ENCODE assay signal across 8 cellular contexts in genomic region chr10:112954974-112955735, GRCh38. TPM values are rescaled to one million over a fixed set of nuclear protein-coding genes. Genes with fewer than 3 reads are reported as not detected.
DNase-seq lines count a peak whose midpoint lies in the region; ATAC-seq and TF ChIP-seq lines count a peak whose summit lies in the region.

No MANE protein-coding gene starts in this region.

- CTCF ChIA-PET in HEK293 (lab: Yijun Ruan, JAX): interaction anchor here (0.9 to 1.0 kb wide), 3 partner anchors 59 to 234 kb away, joined by 3 read pairs; no protein-coding TSS in a partner anchor

- peak overlapping the region; percentile 38 to 98 (median 70) for H3K27ac Mint-ChIP-seq in brain

- WGBS in thyroid gland, 2 donors: 47 to 62% methylated on average over 8 of the region's 8 CpGs

- no peaks in the 10 kb centered on the region for H3K36me3 ChIP-seq in HEK293 (ENCODE audit: control insufficient read depth in 2 of 2, insufficient read depth in 1 of 2, low read length in 2 of 2)
- H3K36me3 ChIP-seq in kidney epithelial cell (ENCODE audit: control insufficient read depth, insufficient read depth, low read length): no peaks in the 10 kb centered on the region
- H3K36me3 ChIP-seq in thyroid gland: no peaks in the 10 kb centered on the region

- peak overlapping the region; percentile 22 for H3K4me3 ChIP-seq in HEK293 (ENCODE audit: low read depth, low read length)
- peak overlapping the region; percentile 1 for H3K4me3 ChIP-seq in kidney epithelial cell (ENCODE audit: low read depth, low read length)
- peak overlapping the region in 2 of 7 experiments; percentile 8 to 30 for H3K4me3 ChIP-seq in skin epidermis
- H3K4me3 ChIP-seq in thyroid gland (replicated peaks in 1 of 3): no peak overlapping the region

- H3K36me3 Mint-ChIP-seq in brain: peaks cover 2% of the 10 kb centered on the region

- ATAC-seq in GM21367 (IDR thresholded peaks at IDR 0.05; ENCODE audit: unreplicated experiment) (no peak), GM21786 (IDR thresholded peaks at IDR 0.05; ENCODE audit: unreplicated experiment) (no peak)

- POLR2A ChIA-PET in HEK293 (lab: Yijun Ruan, JAX): interaction anchor here (1.3 kb wide), 1 partner anchor 144 kb away, joined by 4 read pairs; no protein-coding TSS in a partner anchor

- intact Hi-C loops in thyroid gland (cut with DNase I): loop anchor here (10.0 kb wide), 1 partner anchor 110 kb away; no protein-coding TSS in a partner anchor

- H3K27me3 Mint-ChIP-seq in brain: peaks cover 50% of the 10 kb centered on the region

- H3K27me3 ChIP-seq in kidney epithelial cell (ENCODE audit: control insufficient read depth, insufficient read depth, low read length) (no peaks in the 10 kb centered on the region), thyroid gland (no peaks in the 10 kb centered on the region)

- peaks cover 0 to 5% (median 0%) of the 10 kb centered on the region in 5 experiments for H3K9me3 Mint-ChIP-seq in brain

- no peak for DNase-seq in kidney epithelial cell (ENCODE audit: low read depth)
- DNase-seq in thyroid gland: no peak
- DNase-seq in DMS153 treated with DMSO at 0.1 percent for 48 hours (lab: John Stamatoyannopoulos, UW; ENCODE audit: unreplicated experiment): no peak

- H3K4me1 ChIP-seq in HEK293 (ENCODE audit: control insufficient read depth, insufficient read depth, low read length) (peaks cover 42% of the 10 kb centered on the region), thyroid gland (peaks cover 33% of the 10 kb centered on the region in 2 donors)

- H3K4me1 Mint-ChIP-seq in brain: peaks cover 73% of the 10 kb centered on the region

- TF ChIP-seq POLR2A in thyroid gland (IDR thresholded peaks at IDR 0.05): no peak

- H3K9me3 ChIP-seq in HEK293 (ENCODE audit: control insufficient read depth, insufficient read depth, low read depth, low read length): no peaks in the 10 kb centered on the region
- H3K9me3 ChIP-seq in thyroid gland: no peaks in the 10 kb centered on the region

- H3K27ac ChIP-seq in HEK293 (ENCODE audit: extremely low read depth, low read depth, low read length) (peak overlapping the region; percentile 83), skin epidermis (peak overlapping the region in 18 of 21 experiments; percentile 9 to 95 (median 46)), thyroid gland (peak overlapping the region in 1 of 3 donors; percentile 98)

- H3K4me3 Mint-ChIP-seq in brain: peak overlapping the region; percentile 86 to 96 (median 92)

- no peak for TF ChIP-seq CTCF in HEK293 (tag by site-specific recombination; IDR thresholded peaks at IDR 0.05)
- TF ChIP-seq CTCF in brain (conservative IDR thresholded peaks at IDR 0.05): no peak
- TF ChIP-seq CTCF in kidney epithelial cell (IDR thresholded peaks at IDR 0.05; ENCODE audit: insufficient read depth, low read length, poor library complexity, severe bottlenecking): no peak
- TF ChIP-seq CTCF in thyroid gland (IDR thresholded peaks at IDR 0.05): no peak

TF ChIP-seq in HEK293, 187 proteins besides CTCF, POLR2A, EP300 and RAD21 (continues in another document):
- TF ChIP-seq ZNF580 (tag by site-specific recombination; IDR thresholded peaks at IDR 0.05) (peak; percentile 80), OVOL3 (tag by site-specific recombination; IDR thresholded peaks at IDR 0.05) (peak; percentile 52; the same call in 1 of the 2 replicates), ZNF335 (tag by site-specific recombination; conservative IDR thresholded peaks at IDR 0.05) (peak; percentile 12; the same call in 1 of the 2 replicates), BCL11A (tag by site-specific recombination; IDR thresholded peaks at IDR 0.05; ENCODE audit: low read depth) (peak; percentile 82), ZNF530 (tag by site-specific recombination; IDR thresholded peaks at IDR 0.05; ENCODE audit: low read depth) (no peak), ZNF18 (tag by site-specific recombination; IDR thresholded peaks at IDR 0.05) (0 out of 2 replicates have a peak, but pooled peaks have one; percentile 27), ZBTB6 (tag by site-specific recombination; IDR thresholded peaks at IDR 0.05) (no peak), PRDM2 (tag by site-specific recombination; IDR thresholded peaks at IDR 0.05; ENCODE audit: borderline replicate concordance) (no peak), BCL11B (tag by site-specific recombination; IDR thresholded peaks at IDR 0.05; ENCODE audit: low read depth) (peak; percentile 85), ZNF174 (tag by site-specific recombination; IDR thresholded peaks at IDR 0.05) (no peak), ZNF776 (tag by site-specific recombination; IDR thresholded peaks at IDR 0.05; ENCODE audit: borderline replicate concordance) (no peak), ZXDB (tag by site-specific recombination; IDR thresholded peaks at IDR 0.05) (peak; percentile 85), ZNF660 (tag by site-specific recombination; IDR thresholded peaks at IDR 0.05) (no peak), ZNF416 (tag by site-specific recombination; IDR thresholded peaks at IDR 0.05) (no peak)

RNA-seq across cellular contexts. Expression of gene TCF7L2, which starts 5.1 kb away (rescaled TPM):
- 6.1 TPM for polyA plus RNA-seq in brain (ENCODE audit: insufficient read depth, low read depth, low replicate concordance)
- total RNA-seq in kidney epithelial cell (3.4 and 13.5 TPM in 2 replicates), thyroid gland (10 to 100 TPM; 16.2 to 67.1 (median 25.3) TPM)

Comparison
In these comparisons a context has a peak if more than half of its experiments do, and no peak if none do; other contexts are left out.
1. H3K4me3 ChIP-seq: peak in HEK293 (single experiment) and kidney epithelial cell (single experiment); none in thyroid gland (0 of 3).